Comparison of ENCODE assay signal across 14 cellular contexts in genomic region chr14:76654573-76654955, GRCh38.
"Had no signal": no experiment of that assay in that cellular context is flagged by ENCODE, and none has a peak within 500 bp of the region (broad histone marks: within the 10 kb centered on the region; RNA-seq: fewer than 3 reads in every experiment).

No MANE protein-coding gene starts in this region.

- H3K27ac ChIP-seq: cardiac muscle cell, heart right ventricle had no signal

- ATAC-seq: activated naive CD8-positive, alpha-beta T cell treated with anti-CD3 and anti-CD28 coated beads, Interleukin-2, amount 50 U/mL, for 24 hours; heart right ventricle; left ventricle myocardium superior had no signal

- H3K27me3 ChIP-seq: cardiac muscle cell, heart right ventricle had no signal

- H3K4me3 ChIP-seq: cardiac muscle cell, heart right ventricle had no signal

- H3K36me3 ChIP-seq: cardiac muscle cell, heart right ventricle had no signal

- DNase-seq: activated B cell treated with CpG ODN at 0.5 μM for 24 hours; activated CD4-positive, alpha-beta T cell treated with anti-CD3 and anti-CD28 coated beads, Interleukin-2, amount 10 ng/mL, durations not matched to agents 7 days and 5 days; activated CD8-positive, alpha-beta memory T cell treated with anti-CD3 and anti-CD28 coated beads for 24 hours; activated naive CD4-positive, alpha-beta T cell treated with Interleukin-2 at 50 U/mL for 16 hours; activated naive CD8-positive, alpha-beta T cell treated with anti-CD3 and anti-CD28 coated beads, Interleukin-2, amount 50 U/mL, for 24 hours; heart right ventricle; left ventricle myocardium superior; nephron progenitor cell; stimulated activated CD4-positive, alpha-beta T cell treated with anti-CD3 and anti-CD28 coated beads, Interleukin-2, amount 100 ng/mL, for 48 hours had no signal

- FAIRE-seq: astrocyte, colon, frontal cortex, islet of Langerhans had no signal
